ENCODE assay signal across 1 cellular context in the genomic region with DNA sequence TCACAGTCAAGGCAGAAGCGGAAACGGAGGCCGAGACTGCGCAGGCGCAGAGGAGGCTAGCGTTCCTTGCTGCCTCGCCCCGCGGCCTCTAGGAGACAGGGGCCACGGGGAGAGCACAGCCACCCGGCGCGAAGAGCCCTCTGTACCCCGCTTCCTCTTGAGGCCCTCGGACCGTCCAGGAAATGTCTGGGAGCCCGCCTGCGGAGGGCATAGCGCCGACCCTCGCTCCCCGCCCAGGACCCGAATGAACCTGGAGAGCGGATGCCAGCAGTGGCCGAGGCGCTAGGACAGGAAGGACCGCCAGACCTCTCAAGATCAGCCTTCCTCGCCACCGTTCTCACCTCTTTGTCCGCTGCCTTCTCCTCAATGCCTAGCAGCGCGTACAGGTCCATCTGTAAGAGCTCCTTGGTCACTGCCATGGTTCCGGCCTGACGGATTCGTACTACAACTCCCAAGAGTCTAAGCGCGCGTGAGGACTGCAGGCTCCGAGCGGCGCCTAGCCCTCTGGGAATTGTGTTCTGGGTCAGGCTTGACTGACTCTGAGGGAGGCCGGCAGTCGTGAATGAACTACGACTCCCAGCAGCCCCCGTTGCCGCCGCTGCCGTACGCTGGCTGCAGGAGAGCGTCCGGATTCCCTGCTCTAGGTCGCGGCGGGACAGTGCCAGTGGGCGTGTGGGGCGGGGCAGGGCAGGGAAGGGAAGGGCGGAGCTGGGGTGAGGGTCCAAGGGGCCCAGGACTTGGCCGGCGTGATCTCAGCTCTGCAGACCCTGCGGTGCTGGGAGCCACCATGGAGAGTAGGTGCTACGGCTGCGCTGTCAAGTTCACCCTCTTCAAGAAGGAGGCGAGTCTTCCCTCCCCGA.
TF ChIP-seq lines count a peak whose summit lies in the region.

A gene with protein sequence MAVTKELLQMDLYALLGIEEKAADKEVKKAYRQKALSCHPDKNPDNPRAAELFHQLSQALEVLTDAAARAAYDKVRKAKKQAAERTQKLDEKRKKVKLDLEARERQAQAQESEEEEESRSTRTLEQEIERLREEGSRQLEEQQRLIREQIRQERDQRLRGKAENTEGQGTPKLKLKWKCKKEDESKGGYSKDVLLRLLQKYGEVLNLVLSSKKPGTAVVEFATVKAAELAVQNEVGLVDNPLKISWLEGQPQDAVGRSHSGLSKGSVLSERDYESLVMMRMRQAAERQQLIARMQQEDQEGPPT (minus strand): TSS at position 446 of the 860 bp plus-strand sequence. CDS start 27 bp downstream, at position 419.
A gene with protein sequence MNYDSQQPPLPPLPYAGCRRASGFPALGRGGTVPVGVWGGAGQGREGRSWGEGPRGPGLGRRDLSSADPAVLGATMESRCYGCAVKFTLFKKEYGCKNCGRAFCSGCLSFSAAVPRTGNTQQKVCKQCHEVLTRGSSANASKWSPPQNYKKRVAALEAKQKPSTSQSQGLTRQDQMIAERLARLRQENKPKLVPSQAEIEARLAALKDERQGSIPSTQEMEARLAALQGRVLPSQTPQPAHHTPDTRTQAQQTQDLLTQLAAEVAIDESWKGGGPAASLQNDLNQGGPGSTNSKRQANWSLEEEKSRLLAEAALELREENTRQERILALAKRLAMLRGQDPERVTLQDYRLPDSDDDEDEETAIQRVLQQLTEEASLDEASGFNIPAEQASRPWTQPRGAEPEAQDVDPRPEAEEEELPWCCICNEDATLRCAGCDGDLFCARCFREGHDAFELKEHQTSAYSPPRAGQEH (plus strand): TSS at position 62 of the 860 bp plus-strand sequence. CDS start 501 bp downstream, at position 563.

TF ChIP-seq in HepG2, 621 proteins besides CTCF, POLR2A, EP300 and RAD21 (continued from another document and continues in another):
- TF ChIP-seq, protein P1, sequence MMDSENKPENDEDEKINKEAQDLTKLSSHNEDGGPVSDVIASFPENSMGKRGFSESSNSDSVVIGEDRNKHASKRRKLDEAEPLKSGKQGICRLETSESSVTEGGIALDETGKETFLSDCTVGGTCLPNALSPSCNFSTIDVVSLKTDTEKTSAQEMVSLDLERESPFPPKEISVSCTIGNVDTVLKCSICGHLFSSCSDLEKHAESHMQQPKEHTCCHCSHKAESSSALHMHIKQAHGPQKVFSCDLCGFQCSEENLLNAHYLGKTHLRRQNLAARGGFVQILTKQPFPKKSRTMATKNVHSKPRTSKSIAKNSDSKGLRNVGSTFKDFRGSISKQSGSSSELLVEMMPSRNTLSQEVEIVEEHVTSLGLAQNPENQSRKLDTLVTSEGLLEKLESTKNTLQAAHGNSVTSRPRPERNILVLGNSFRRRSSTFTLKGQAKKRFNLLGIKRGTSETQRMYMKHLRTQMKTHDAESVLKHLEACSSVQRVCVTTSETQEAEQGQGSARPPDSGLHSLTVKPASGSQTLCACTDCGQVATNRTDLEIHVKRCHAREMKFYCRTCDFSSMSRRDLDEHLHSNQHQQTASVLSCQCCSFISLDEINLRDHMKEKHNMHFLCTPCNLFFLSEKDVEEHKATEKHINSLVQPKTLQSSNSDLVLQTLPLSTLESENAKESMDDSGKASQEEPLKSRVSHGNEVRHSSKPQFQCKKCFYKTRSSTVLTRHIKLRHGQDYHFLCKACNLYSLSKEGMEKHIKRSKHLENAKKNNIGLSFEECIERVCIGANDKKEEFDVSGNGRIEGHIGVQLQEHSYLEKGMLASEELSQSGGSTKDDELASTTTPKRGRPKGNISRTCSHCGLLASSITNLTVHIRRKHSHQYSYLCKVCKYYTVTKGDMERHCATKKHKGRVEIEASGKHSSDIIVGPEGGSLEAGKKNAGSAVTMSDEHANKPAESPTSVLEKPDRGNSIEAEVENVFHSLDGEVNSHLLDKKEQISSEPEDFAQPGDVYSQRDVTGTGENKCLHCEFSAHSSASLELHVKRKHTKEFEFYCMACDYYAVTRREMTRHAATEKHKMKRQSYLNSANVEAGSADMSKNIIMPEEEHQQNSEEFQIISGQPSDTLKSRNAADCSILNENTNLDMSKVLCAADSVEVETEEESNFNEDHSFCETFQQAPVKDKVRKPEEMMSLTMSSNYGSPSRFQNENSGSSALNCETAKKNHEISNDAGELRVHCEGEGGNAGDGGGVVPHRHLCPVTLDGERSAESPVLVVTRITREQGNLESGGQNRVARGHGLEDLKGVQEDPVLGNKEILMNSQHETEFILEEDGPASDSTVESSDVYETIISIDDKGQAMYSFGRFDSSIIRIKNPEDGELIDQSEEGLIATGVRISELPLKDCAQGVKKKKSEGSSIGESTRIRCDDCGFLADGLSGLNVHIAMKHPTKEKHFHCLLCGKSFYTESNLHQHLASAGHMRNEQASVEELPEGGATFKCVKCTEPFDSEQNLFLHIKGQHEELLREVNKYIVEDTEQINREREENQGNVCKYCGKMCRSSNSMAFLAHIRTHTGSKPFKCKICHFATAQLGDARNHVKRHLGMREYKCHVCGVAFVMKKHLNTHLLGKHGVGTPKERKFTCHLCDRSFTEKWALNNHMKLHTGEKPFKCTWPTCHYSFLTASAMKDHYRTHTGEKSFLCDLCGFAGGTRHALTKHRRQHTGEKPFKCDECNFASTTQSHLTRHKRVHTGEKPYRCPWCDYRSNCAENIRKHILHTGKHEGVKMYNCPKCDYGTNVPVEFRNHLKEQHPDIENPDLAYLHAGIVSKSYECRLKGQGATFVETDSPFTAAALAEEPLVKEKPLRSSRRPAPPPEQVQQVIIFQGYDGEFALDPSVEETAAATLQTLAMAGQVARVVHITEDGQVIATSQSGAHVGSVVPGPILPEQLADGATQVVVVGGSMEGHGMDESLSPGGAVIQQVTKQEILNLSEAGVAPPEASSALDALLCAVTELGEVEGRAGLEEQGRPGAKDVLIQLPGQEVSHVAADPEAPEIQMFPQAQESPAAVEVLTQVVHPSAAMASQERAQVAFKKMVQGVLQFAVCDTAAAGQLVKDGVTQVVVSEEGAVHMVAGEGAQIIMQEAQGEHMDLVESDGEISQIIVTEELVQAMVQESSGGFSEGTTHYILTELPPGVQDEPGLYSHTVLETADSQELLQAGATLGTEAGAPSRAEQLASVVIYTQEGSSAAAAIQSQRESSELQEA (CRISPR knock-in tag; IDR thresholded peaks at IDR 0.05; ENCODE audit: not compliant biosample characterization), result peak; percentile 61
- no peak for TF ChIP-seq RFXANK (CRISPR knock-in tag; IDR thresholded peaks at IDR 0.05)
- TF ChIP-seq, protein P2, sequence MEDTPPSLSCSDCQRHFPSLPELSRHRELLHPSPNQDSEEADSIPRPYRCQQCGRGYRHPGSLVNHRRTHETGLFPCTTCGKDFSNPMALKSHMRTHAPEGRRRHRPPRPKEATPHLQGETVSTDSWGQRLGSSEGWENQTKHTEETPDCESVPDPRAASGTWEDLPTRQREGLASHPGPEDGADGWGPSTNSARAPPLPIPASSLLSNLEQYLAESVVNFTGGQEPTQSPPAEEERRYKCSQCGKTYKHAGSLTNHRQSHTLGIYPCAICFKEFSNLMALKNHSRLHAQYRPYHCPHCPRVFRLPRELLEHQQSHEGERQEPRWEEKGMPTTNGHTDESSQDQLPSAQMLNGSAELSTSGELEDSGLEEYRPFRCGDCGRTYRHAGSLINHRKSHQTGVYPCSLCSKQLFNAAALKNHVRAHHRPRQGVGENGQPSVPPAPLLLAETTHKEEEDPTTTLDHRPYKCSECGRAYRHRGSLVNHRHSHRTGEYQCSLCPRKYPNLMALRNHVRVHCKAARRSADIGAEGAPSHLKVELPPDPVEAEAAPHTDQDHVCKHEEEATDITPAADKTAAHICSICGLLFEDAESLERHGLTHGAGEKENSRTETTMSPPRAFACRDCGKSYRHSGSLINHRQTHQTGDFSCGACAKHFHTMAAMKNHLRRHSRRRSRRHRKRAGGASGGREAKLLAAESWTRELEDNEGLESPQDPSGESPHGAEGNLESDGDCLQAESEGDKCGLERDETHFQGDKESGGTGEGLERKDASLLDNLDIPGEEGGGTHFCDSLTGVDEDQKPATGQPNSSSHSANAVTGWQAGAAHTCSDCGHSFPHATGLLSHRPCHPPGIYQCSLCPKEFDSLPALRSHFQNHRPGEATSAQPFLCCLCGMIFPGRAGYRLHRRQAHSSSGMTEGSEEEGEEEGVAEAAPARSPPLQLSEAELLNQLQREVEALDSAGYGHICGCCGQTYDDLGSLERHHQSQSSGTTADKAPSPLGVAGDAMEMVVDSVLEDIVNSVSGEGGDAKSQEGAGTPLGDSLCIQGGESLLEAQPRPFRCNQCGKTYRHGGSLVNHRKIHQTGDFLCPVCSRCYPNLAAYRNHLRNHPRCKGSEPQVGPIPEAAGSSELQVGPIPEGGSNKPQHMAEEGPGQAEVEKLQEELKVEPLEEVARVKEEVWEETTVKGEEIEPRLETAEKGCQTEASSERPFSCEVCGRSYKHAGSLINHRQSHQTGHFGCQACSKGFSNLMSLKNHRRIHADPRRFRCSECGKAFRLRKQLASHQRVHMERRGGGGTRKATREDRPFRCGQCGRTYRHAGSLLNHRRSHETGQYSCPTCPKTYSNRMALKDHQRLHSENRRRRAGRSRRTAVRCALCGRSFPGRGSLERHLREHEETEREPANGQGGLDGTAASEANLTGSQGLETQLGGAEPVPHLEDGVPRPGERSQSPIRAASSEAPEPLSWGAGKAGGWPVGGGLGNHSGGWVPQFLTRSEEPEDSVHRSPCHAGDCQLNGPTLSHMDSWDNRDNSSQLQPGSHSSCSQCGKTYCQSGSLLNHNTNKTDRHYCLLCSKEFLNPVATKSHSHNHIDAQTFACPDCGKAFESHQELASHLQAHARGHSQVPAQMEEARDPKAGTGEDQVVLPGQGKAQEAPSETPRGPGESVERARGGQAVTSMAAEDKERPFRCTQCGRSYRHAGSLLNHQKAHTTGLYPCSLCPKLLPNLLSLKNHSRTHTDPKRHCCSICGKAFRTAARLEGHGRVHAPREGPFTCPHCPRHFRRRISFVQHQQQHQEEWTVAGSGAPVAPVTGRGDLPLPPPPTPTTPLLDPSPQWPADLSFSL (CRISPR knock-in tag; IDR thresholded peaks at IDR 0.05), result no peak
- TF ChIP-seq ELF1 (CRISPR knock-in tag; IDR thresholded peaks at IDR 0.05), result peak; percentile 93
- no peak; the same call in 1 of the 2 replicates for TF ChIP-seq TCF7 (IDR thresholded peaks at IDR 0.05; ENCODE audit: low read depth)
- no peak for TF ChIP-seq MATR3 (CRISPR knock-in tag; IDR thresholded peaks at IDR 0.05)
- no peak for TF ChIP-seq ZNF33A (CRISPR knock-in tag; IDR thresholded peaks at IDR 0.05; ENCODE audit: borderline replicate concordance)
- TF ChIP-seq NKX3-1 (CRISPR knock-in tag; IDR thresholded peaks at IDR 0.05), result no peak
- no peak for TF ChIP-seq RARG (CRISPR knock-in tag; IDR thresholded peaks at IDR 0.05; ENCODE audit: low read depth)
- TF ChIP-seq MLLT10 (CRISPR knock-in tag; IDR thresholded peaks at IDR 0.05), result no peak
- peak; percentile 23; the same call in 1 of the 2 replicates for TF ChIP-seq KDM4B (CRISPR knock-in tag; IDR thresholded peaks at IDR 0.05)
- TF ChIP-seq, protein P3, sequence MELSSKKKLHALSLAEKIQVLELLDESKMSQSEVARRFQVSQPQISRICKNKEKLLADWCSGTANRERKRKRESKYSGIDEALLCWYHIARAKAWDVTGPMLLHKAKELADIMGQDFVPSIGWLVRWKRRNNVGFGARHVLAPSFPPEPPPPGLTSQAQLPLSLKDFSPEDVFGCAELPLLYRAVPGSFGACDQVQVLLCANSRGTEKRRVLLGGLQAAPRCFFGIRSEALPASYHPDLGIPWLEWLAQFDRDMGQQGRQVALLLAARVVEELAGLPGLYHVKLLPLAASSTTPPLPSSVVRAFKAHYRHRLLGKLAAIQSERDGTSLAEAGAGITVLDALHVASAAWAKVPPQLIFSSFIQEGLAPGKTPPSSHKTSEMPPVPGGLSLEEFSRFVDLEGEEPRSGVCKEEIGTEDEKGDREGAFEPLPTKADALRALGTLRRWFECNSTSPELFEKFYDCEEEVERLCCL (CRISPR knock-in tag; IDR thresholded peaks at IDR 0.05; ENCODE audit: borderline replicate concordance), result no peak
- TF ChIP-seq NCOA2 (CRISPR knock-in tag; IDR thresholded peaks at IDR 0.05), result 0 out of 2 replicates have a peak, but pooled peaks have one; percentile 28
- no peak; the same call in 1 of the 2 replicates for TF ChIP-seq ZBTB38 (CRISPR knock-in tag; IDR thresholded peaks at IDR 0.05)
- peak; percentile 89 for TF ChIP-seq NCOA1 (CRISPR knock-in tag; IDR thresholded peaks at IDR 0.05)
- TF ChIP-seq ATRX (CRISPR knock-in tag; IDR thresholded peaks at IDR 0.05; ENCODE audit: borderline replicate concordance), result no peak
- no peak for TF ChIP-seq PCBP2 (optimal IDR thresholded peaks at IDR 0.05; ENCODE audit: low read depth, low read length, poor library complexity, severe bottlenecking)
- peak; percentile 67 for TF ChIP-seq HOXA3 (CRISPR knock-in tag; IDR thresholded peaks at IDR 0.05)
- no peak for TF ChIP-seq EHMT2 (IDR thresholded peaks at IDR 0.05; ENCODE audit: borderline replicate concordance, low read depth, low read length)
- TF ChIP-seq HMG20A (CRISPR knock-in tag; IDR thresholded peaks at IDR 0.05; ENCODE audit: borderline replicate concordance), result no peak
- no peak for TF ChIP-seq ZMYM3 (CRISPR knock-in tag; IDR thresholded peaks at IDR 0.05)
- TF ChIP-seq, protein P4, sequence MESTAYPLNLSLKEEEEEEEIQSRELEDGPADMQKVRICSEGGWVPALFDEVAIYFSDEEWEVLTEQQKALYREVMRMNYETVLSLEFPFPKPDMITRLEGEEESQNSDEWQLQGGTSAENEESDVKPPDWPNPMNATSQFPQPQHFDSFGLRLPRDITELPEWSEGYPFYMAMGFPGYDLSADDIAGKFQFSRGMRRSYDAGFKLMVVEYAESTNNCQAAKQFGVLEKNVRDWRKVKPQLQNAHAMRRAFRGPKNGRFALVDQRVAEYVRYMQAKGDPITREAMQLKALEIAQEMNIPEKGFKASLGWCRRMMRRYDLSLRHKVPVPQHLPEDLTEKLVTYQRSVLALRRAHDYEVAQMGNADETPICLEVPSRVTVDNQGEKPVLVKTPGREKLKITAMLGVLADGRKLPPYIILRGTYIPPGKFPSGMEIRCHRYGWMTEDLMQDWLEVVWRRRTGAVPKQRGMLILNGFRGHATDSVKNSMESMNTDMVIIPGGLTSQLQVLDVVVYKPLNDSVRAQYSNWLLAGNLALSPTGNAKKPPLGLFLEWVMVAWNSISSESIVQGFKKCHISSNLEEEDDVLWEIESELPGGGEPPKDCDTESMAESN (CRISPR knock-in tag; conservative IDR thresholded peaks at IDR 0.05), result peak; percentile 68
- TF ChIP-seq ZNF263 (CRISPR knock-in tag; IDR thresholded peaks at IDR 0.05), result 0 out of 2 replicates have a peak, but pooled peaks have one; percentile 31
- TF ChIP-seq FOXA3 (CRISPR knock-in tag; IDR thresholded peaks at IDR 0.05), result peak; percentile 9; the same call in 1 of the 2 replicates
- TF ChIP-seq ZNF207 (IDR thresholded peaks at IDR 0.05; ENCODE audit: borderline replicate concordance), result no peak
- no peak for TF ChIP-seq ZEB1 (IDR thresholded peaks at IDR 0.05; ENCODE audit: insufficient replicate concordance, low read depth)
- TF ChIP-seq, protein P5, sequence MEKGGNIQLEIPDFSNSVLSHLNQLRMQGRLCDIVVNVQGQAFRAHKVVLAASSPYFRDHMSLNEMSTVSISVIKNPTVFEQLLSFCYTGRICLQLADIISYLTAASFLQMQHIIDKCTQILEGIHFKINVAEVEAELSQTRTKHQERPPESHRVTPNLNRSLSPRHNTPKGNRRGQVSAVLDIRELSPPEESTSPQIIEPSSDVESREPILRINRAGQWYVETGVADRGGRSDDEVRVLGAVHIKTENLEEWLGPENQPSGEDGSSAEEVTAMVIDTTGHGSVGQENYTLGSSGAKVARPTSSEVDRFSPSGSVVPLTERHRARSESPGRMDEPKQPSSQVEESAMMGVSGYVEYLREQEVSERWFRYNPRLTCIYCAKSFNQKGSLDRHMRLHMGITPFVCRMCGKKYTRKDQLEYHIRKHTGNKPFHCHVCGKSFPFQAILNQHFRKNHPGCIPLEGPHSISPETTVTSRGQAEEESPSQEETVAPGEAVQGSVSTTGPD (CRISPR knock-in tag; IDR thresholded peaks at IDR 0.05), result no peak
- TF ChIP-seq ZNF317 (CRISPR knock-in tag; IDR thresholded peaks at IDR 0.05), result 0 out of 2 replicates have a peak, but pooled peaks have one; percentile 39
